10 cellular contexts compared by ENCODE assay signal in genomic region chr22:21984793-21985192, GRCh38. TPM values are rescaled to one million over a fixed set of nuclear protein-coding genes. Genes with fewer than 3 reads are reported as not detected.
DNase-seq lines count a peak whose midpoint lies in the region; ATAC-seq, FAIRE-seq and TF ChIP-seq lines count a peak whose summit lies in the region.
"Had no signal": no experiment of that assay in that cellular context is flagged by ENCODE, and none has a peak within 500 bp of the region (broad histone marks: within the 10 kb centered on the region; RNA-seq: fewer than 3 reads in every experiment).

No MANE protein-coding gene starts in this region.

- H3K27ac ChIP-seq in body of pancreas: no peak overlapping the region

- TF ChIP-seq CTCF in kidney epithelial cell (IDR thresholded peaks at IDR 0.05; ENCODE audit: insufficient read depth, low read length, poor library complexity, severe bottlenecking) (peak; percentile 40), body of pancreas (IDR thresholded peaks at IDR 0.05) (no peak)

- intact Hi-C loops in body of pancreas (cut with DNase I): no loop called here

- no peak for TF ChIP-seq POLR2A in body of pancreas (IDR thresholded peaks at IDR 0.05)

- no peaks in the 10 kb centered on the region for H3K9me3 ChIP-seq in body of pancreas

- no peak for FAIRE-seq in RCC 7860 (lab: Jason Lieb, UNC)

- peaks cover 5% of the 10 kb centered on the region for H3K27me3 ChIP-seq in kidney epithelial cell (ENCODE audit: control insufficient read depth, insufficient read depth, low read length)
- H3K27me3 ChIP-seq in body of pancreas: no peaks in the 10 kb centered on the region

- H3K4me3 ChIP-seq in kidney epithelial cell (ENCODE audit: low read depth, low read length) (no peak overlapping the region), body of pancreas (no peak overlapping the region)

- no peak for ATAC-seq in body of pancreas

- DNase-seq in COLO668 (lab: John Stamatoyannopoulos, UW; ENCODE audit: unreplicated experiment) (peak; percentile 23), HT1080 (ENCODE audit: low read depth) (peak; percentile 42), amniotic epithelial cell (ENCODE audit: low read depth) (peak; percentile 42), kidney epithelial cell (ENCODE audit: low read depth) (no peak), RCC 7860 (ENCODE audit: low spot score) (no peak), retina (no peak), body of pancreas (no peak), DMS153 treated with DMSO at 0.1 percent for 48 hours (lab: John Stamatoyannopoulos, UW; ENCODE audit: unreplicated experiment) (no peak)
- DNase-seq: Right ventricle myocardium superior; stimulated activated CD4-positive, alpha-beta T cell treated with anti-CD3 and anti-CD28 coated beads, Interleukin-2, amount 100 ng/mL, for 48 hours had no signal

- H3K36me3 ChIP-seq in kidney epithelial cell (ENCODE audit: control insufficient read depth, insufficient read depth, low read length) (no peaks in the 10 kb centered on the region), body of pancreas (replicated peaks in 1 of 2; ENCODE audit: insufficient read depth in 1 of 2, low read depth in 2 of 2) (no peaks in the 10 kb centered on the region)

- H3K4me1 ChIP-seq in body of pancreas: peaks cover 13% of the 10 kb centered on the region

- 42 to 44% methylated on average over 7 of the region's 7 CpGs for WGBS in body of pancreas, 2 donors

RNA-seq across cellular contexts. Expression of gene TOP3B, which starts 2.2 kb away (rescaled TPM):
- total RNA-seq in HT1080 (2014; rRNA removed; shearing (Covaris generic)): 42.5 and 48.9 TPM in 2 replicates
- polyA plus RNA-seq in HT1080 (2015; cell fraction: cytosol; rRNA removed): 14.3 and 17.5 TPM in 2 replicates
- 82.7 and 96.4 TPM in 2 replicates for polyA plus RNA-seq in HT1080 (2015; cell fraction: nucleus; rRNA removed)
- total RNA-seq in kidney epithelial cell (29.2 and 47.9 TPM in 2 replicates), body of pancreas (10 to 100 TPM; 19.2 to 48.8 TPM)

RNA-seq across cellular contexts. Expression of gene PPM1F, which starts 32.1 kb away (rescaled TPM):
- total RNA-seq in HT1080 (2014; rRNA removed; shearing (Covaris generic)): 75.2 and 84.4 TPM in 2 replicates
- 51.7 and 54.0 TPM in 2 replicates for polyA plus RNA-seq in HT1080 (2015; cell fraction: cytosol; rRNA removed)
- 66.6 and 73.5 TPM in 2 replicates for polyA plus RNA-seq in HT1080 (2015; cell fraction: nucleus; rRNA removed)
- total RNA-seq in kidney epithelial cell (23.6 and 27.0 TPM in 2 replicates), body of pancreas (10 to 100 TPM; 14.5 to 26.4 TPM)

Comparison
In these comparisons a context has a peak if more than half of its experiments do, and no peak if none do; other contexts are left out.
1. DNase-seq: peak in COLO668 (single experiment), HT1080 (single experiment) and amniotic epithelial cell (single experiment); none in kidney epithelial cell (single experiment), RCC 7860 (single experiment), retina (single experiment), body of pancreas (0 of 4) and DMS153 treated with DMSO at 0.1 percent for 48 hours (single experiment).